In genomic region chr5:173331956-173332479, GRCh38 we compare ENCODE assay signal across 7 cellular contexts. TPM values are rescaled to one million over a fixed set of nuclear protein-coding genes. Genes with fewer than 3 reads are reported as not detected.
DNase-seq lines count a peak whose midpoint lies in the region; ATAC-seq and TF ChIP-seq lines count a peak whose summit lies in the region.

No MANE protein-coding gene starts in this region.

- no peaks in the 10 kb centered on the region for H3K36me3 ChIP-seq in spleen

- DNase-seq in NCI-H146 (lab: John Stamatoyannopoulos, UW) (peak; percentile 61), T-helper 2 cell (peak; percentile 12 to 82 (median 62)), astrocyte of the cerebellum (ENCODE audit: low read depth) (peak; percentile 61), hypothalamus (lab: John Stamatoyannopoulos, UW) (peak in 45 of 51 donors; percentile 9 to 84 (median 56)), spleen (peak; percentile 87)

- intact Hi-C loops in spleen (cut with DNase I; ENCODE audit: low total_unique reads): no loop called here

- H3K9me3 ChIP-seq in spleen: no peaks in the 10 kb centered on the region

- H3K4me1 ChIP-seq in spleen: peaks cover 9 to 37% (median 31%) of the 10 kb centered on the region in 6 donors

- no peak for TF ChIP-seq POLR2A in spleen (IDR thresholded peaks at IDR 0.05)

- ATAC-seq in GM18498 (IDR thresholded peaks at IDR 0.05; ENCODE audit: unreplicated experiment) (peak; percentile 73), HG02642 (IDR thresholded peaks at IDR 0.05; ENCODE audit: poor library complexity, unreplicated experiment) (peak; percentile 62)

- in situ Hi-C loops in astrocyte of the cerebellum (cut with HindIII; ENCODE audit: low sequenced_read_pairs): no loop called here

- TF ChIP-seq CTCF in astrocyte of the cerebellum (IDR thresholded peaks at IDR 0.05; ENCODE audit: low read depth, low read length, missing control alignments) (peak; percentile 97), spleen (IDR thresholded peaks at IDR 0.05 in 8 of 11, conservative IDR thresholded peaks at IDR 0.05 in 3 of 11) (peak; percentile 41 to 82 (median 73))

- H3K4me3 ChIP-seq in astrocyte of the cerebellum (ENCODE audit: low read depth, low read length) (no peak overlapping the region), spleen (no peak overlapping the region)

- peaks cover 0 to 82% (median 48%) of the 10 kb centered on the region in 7 donors for H3K27me3 ChIP-seq in spleen (replicated peaks in 1 of 7)

- H3K27ac ChIP-seq in spleen: no peak overlapping the region

- WGBS in spleen, 5 donors: 33 to 39% (median 37%) methylated on average over 16 of the region's 16 CpGs

RNA-seq across cellular contexts. Expression of gene STC2, which starts 3.8 kb away (rescaled TPM):
- total RNA-seq in spleen: 10 to 100 TPM in 6 of 7 donors, 1 to 10 TPM in 1; 4.7 to 71.6 (median 30.3) TPM
- polyA plus RNA-seq in spleen: 1 to 10 TPM in 2 of 3 donors, under 1 TPM in 1; 0.80 to 3.2 (median 1.0) TPM
